In the genomic region with DNA sequence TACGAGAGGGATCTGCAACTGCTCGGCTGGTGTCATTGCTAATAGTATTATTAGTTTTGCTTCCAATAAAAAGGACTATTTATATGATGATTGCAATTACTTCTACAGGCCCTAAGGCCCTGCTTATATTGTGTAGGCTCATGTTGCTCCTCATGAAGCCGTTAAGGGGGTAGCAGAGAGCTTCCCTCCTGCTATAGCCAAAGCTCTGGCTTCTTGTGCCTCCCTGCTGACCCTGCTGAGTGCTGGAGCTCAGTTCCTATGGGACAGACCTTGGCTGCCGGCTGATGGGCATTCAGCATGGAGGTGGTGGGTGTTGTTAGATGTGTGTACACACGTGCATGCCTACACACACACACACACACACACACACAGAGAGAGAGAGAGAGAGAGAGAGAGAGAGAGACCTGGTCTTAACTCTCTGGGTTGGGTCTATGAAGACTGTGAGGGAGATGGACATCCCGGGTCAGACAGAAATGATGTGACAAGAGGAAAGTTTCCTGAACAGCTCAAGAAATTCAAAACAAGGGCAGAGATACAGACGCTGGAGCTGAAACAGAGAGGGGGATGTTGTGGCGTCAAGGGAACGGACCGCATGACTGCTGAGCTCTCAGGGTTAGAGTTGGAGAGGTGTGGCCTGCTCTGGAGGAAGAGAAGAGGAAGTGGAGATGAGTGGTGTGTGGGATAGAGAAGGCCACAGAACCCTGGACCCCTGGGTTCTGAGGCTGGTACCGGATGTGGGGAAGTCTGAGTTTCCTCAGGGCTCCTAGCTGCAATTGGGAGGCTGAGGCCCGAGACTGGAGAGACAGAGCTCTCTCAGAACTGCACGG, we compare ENCODE assay signal across 1 cellular context.
TF ChIP-seq lines count a peak whose summit lies in the region.

No MANE protein-coding gene starts in this region.

TF ChIP-seq in HepG2, 621 proteins besides CTCF, POLR2A, EP300 and RAD21:
- TF ChIP-seq GATAD2A (CRISPR knock-in tag; IDR thresholded peaks at IDR 0.05) (no peak), TGIF2 (CRISPR knock-in tag; IDR thresholded peaks at IDR 0.05) (no peak), ZNF788 (CRISPR knock-in tag; IDR thresholded peaks at IDR 0.05; ENCODE audit: borderline replicate concordance) (no peak), ZNF33A (CRISPR knock-in tag; IDR thresholded peaks at IDR 0.05; ENCODE audit: borderline replicate concordance) (no peak), ONECUT2 (CRISPR knock-in tag; IDR thresholded peaks at IDR 0.05) (no peak), DNMT1 (CRISPR knock-in tag; IDR thresholded peaks at IDR 0.05) (no peak), ZFP36L1 (CRISPR knock-in tag; IDR thresholded peaks at IDR 0.05) (no peak)
- TF ChIP-seq, protein P1, sequence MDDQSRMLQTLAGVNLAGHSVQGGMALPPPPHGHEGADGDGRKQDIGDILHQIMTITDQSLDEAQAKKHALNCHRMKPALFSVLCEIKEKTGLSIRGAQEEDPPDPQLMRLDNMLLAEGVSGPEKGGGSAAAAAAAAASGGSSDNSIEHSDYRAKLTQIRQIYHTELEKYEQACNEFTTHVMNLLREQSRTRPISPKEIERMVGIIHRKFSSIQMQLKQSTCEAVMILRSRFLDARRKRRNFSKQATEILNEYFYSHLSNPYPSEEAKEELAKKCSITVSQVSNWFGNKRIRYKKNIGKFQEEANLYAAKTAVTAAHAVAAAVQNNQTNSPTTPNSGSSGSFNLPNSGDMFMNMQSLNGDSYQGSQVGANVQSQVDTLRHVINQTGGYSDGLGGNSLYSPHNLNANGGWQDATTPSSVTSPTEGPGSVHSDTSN (CRISPR knock-in tag; IDR thresholded peaks at IDR 0.05; ENCODE audit: borderline replicate concordance) = no peak
- TF ChIP-seq, protein P2, sequence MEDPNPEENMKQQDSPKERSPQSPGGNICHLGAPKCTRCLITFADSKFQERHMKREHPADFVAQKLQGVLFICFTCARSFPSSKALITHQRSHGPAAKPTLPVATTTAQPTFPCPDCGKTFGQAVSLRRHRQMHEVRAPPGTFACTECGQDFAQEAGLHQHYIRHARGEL (CRISPR knock-in tag; IDR thresholded peaks at IDR 0.05) = no peak
- TF ChIP-seq, protein P3, sequence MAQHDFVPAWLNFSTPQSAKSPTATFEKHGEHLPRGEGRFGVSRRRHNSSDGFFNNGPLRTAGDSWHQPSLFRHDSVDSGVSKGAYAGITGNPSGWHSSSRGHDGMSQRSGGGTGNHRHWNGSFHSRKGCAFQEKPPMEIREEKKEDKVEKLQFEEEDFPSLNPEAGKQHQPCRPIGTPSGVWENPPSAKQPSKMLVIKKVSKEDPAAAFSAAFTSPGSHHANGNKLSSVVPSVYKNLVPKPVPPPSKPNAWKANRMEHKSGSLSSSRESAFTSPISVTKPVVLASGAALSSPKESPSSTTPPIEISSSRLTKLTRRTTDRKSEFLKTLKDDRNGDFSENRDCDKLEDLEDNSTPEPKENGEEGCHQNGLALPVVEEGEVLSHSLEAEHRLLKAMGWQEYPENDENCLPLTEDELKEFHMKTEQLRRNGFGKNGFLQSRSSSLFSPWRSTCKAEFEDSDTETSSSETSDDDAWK (CRISPR knock-in tag; IDR thresholded peaks at IDR 0.05) = no peak
TF ChIP-seq in HepG2: peak in this region for 0.
